Comparison of ENCODE assay signal across 18 cellular contexts in genomic region chr22:42792909-42793847, GRCh38.
DNase-seq lines count a peak whose midpoint lies in the region; ATAC-seq and TF ChIP-seq lines count a peak whose summit lies in the region.
"Had no signal": no experiment of that assay in that cellular context is flagged by ENCODE, and none has a peak within 500 bp of the region (broad histone marks: within the 10 kb centered on the region; RNA-seq: fewer than 3 reads in every experiment).

No MANE protein-coding gene starts in this region.

- H3K4me1 ChIP-seq in adrenal gland (replicated peaks in 1 of 2) (peaks cover 0 to 16% of the 10 kb centered on the region in 2 donors), right atrium auricular region (peaks cover 0 to 38% of the 10 kb centered on the region in 2 donors), psoas muscle (peaks cover 9% of the 10 kb centered on the region), BE2C (no peaks in the 10 kb centered on the region)
- no peaks in the 10 kb centered on the region for H3K4me1 ChIP-seq in CD8-positive, alpha-beta memory T cell (ENCODE audit: insufficient read depth, low read length)

- H3K27me3 ChIP-seq in adrenal gland, result no peaks in the 10 kb centered on the region
- no peaks in the 10 kb centered on the region for H3K27me3 ChIP-seq in right atrium auricular region
- no peaks in the 10 kb centered on the region for H3K27me3 ChIP-seq in psoas muscle (ENCODE audit: insufficient read depth in 3 of 3, low read length in 2 of 3)
- no peaks in the 10 kb centered on the region for H3K27me3 ChIP-seq in CD8-positive, alpha-beta memory T cell (ENCODE audit: insufficient read depth, low read length, poor library complexity, severe bottlenecking)
- H3K27me3 ChIP-seq in BE2C, result no peaks in the 10 kb centered on the region
- H3K27me3 ChIP-seq: tibial nerve had no signal

- POLR2A ChIA-PET in CD8-positive, alpha-beta memory T cell (lab: Charles Lee), result no interaction called here
- POLR2A ChIA-PET in activated CD4-positive, alpha-beta T cell treated with anti-CD3 and anti-CD28 coated beads, Interleukin-2, amount 10 ng/mL, durations not matched to agents 7 days and 5 days (lab: Charles Lee), result no interaction called here

- intact Hi-C loops in adrenal gland (cut with DNase I), result no loop called here
- intact Hi-C loops in psoas muscle (cut with DNase I), result no loop called here

- H3K27ac Mint-ChIP-seq in CD8-positive, alpha-beta memory T cell, result no peak overlapping the region
- H3K27ac Mint-ChIP-seq in activated CD4-positive, alpha-beta T cell treated with anti-CD3 and anti-CD28 coated beads, Interleukin-2, amount 10 ng/mL, durations not matched to agents 7 days and 5 days, result no peak overlapping the region
- H3K27ac Mint-ChIP-seq: activated CD8-positive, alpha-beta T cell treated with anti-CD3 and anti-CD28 coated beads, Interleukin-2, amount 10 ng/mL, durations not matched to agents 7 days and 5 days; activated naive CD8-positive, alpha-beta T cell; T-cell had no signal

- no peaks in the 10 kb centered on the region for H3K9me3 Mint-ChIP-seq in CD8-positive, alpha-beta memory T cell
- no peaks in the 10 kb centered on the region for H3K9me3 Mint-ChIP-seq in activated CD4-positive, alpha-beta T cell treated with anti-CD3 and anti-CD28 coated beads, Interleukin-2, amount 10 ng/mL, durations not matched to agents 7 days and 5 days
- H3K9me3 Mint-ChIP-seq: activated T-cell treated with anti-CD3 and anti-CD28 coated beads, Interleukin-2, amount 50 U/mL, for 4 hours; naive B cell; T-cell had no signal

- peaks cover 0 to 27% of the 10 kb centered on the region in 2 donors for H3K36me3 ChIP-seq in adrenal gland (replicated peaks in 1 of 2)
- peaks cover 15% of the 10 kb centered on the region for H3K36me3 ChIP-seq in right atrium auricular region
- H3K36me3 ChIP-seq in psoas muscle (ENCODE audit: insufficient read depth in 1 of 2, low read depth in 1 of 2), result peaks cover 0 to 29% of the 10 kb centered on the region in 2 donors
- H3K36me3 ChIP-seq in CD8-positive, alpha-beta memory T cell (ENCODE audit: insufficient read depth, low read length), result peaks cover 5% of the 10 kb centered on the region
- no peaks in the 10 kb centered on the region for H3K36me3 ChIP-seq in BE2C

- peak overlapping the region in 4 of 5 donors; percentile 24 to 73 (median 56) for H3K27ac ChIP-seq in adrenal gland
- H3K27ac ChIP-seq in right atrium auricular region, result peak overlapping the region; percentile 82 to 88
- H3K27ac ChIP-seq in psoas muscle, result peak overlapping the region; percentile 15
- H3K27ac ChIP-seq in CD8-positive, alpha-beta memory T cell (ENCODE audit: low read depth, low read length), result no peak overlapping the region

- ATAC-seq in psoas muscle, result peak; percentile 68 to 82 (median 80)
- ATAC-seq: activated CD8-positive, alpha-beta T cell treated with anti-CD3 and anti-CD28 coated beads, Interleukin-2, amount 10 ng/mL, durations not matched to agents 7 days and 5 days had no signal

- H3K9me3 ChIP-seq in adrenal gland (replicated peaks in 1 of 3), result no peaks in the 10 kb centered on the region
- no peaks in the 10 kb centered on the region for H3K9me3 ChIP-seq in right atrium auricular region
- no peaks in the 10 kb centered on the region for H3K9me3 ChIP-seq in psoas muscle
- no peaks in the 10 kb centered on the region for H3K9me3 ChIP-seq in CD8-positive, alpha-beta memory T cell (ENCODE audit: low read length)
- H3K9me3 ChIP-seq in BE2C, result no peaks in the 10 kb centered on the region
- H3K9me3 ChIP-seq: tibial nerve had no signal

- 66 to 94% (median 80%) methylated on average over 6 to 25 of the region's 25 CpGs for WGBS in adrenal gland, 4 donors
- 69 to 74% (median 69%) methylated on average over 24 to 25 of the region's 25 CpGs for WGBS in psoas muscle, 3 donors

- no peaks in the 10 kb centered on the region for H3K4me1 Mint-ChIP-seq in CD8-positive, alpha-beta memory T cell
- H3K4me1 Mint-ChIP-seq in activated CD4-positive, alpha-beta T cell treated with anti-CD3 and anti-CD28 coated beads, Interleukin-2, amount 10 ng/mL, durations not matched to agents 7 days and 5 days, result peaks cover 6% of the 10 kb centered on the region
- H3K4me1 Mint-ChIP-seq: CD4-positive, CD25-positive, alpha-beta regulatory T cell; naive B cell; T-cell had no signal

- no peak overlapping the region for H3K4me3 Mint-ChIP-seq in CD8-positive, alpha-beta memory T cell
- H3K4me3 Mint-ChIP-seq in activated CD4-positive, alpha-beta T cell treated with anti-CD3 and anti-CD28 coated beads, Interleukin-2, amount 10 ng/mL, durations not matched to agents 7 days and 5 days, result no peak overlapping the region
- H3K4me3 Mint-ChIP-seq: activated CD8-positive, alpha-beta T cell treated with anti-CD3 and anti-CD28 coated beads, Interleukin-2, amount 10 ng/mL, durations not matched to agents 7 days and 5 days; activated naive CD8-positive, alpha-beta T cell; activated T-cell treated with anti-CD3 and anti-CD28 coated beads, Interleukin-2, amount 50 U/mL, for 4 hours; CD4-positive, CD25-positive, alpha-beta regulatory T cell; naive B cell; T-cell had no signal

- TF ChIP-seq POLR2A in adrenal gland (IDR thresholded peaks at IDR 0.05), result peak in 1 of 2 donors; percentile 42

- CTCF ChIA-PET in CD8-positive, alpha-beta memory T cell (lab: Charles Lee), result no interaction called here
- CTCF ChIA-PET in activated CD4-positive, alpha-beta T cell treated with anti-CD3 and anti-CD28 coated beads, Interleukin-2, amount 10 ng/mL, durations not matched to agents 7 days and 5 days (lab: Charles Lee), result interaction anchor here (2.1 kb wide), 1 partner anchor 8 kb away, joined by 7 read pairs; no protein-coding TSS in a partner anchor

- DNase-seq in D341Med (ENCODE audit: low spot score), result peak; percentile 27
- DNase-seq in adrenal gland, result peak; percentile 71 to 92 (median 88)
- peak; percentile 64 for DNase-seq in right atrium auricular region (ENCODE audit: low spot score)
- peak; percentile 56 to 69 for DNase-seq in psoas muscle
- DNase-seq in NCI-H128 (lab: John Stamatoyannopoulos, UW; ENCODE audit: unreplicated experiment), result no peak
- DNase-seq in CD8-positive, alpha-beta memory T cell, result no peak
- DNase-seq in activated CD4-positive, alpha-beta T cell treated with anti-CD3 and anti-CD28 coated beads, Interleukin-2, amount 10 ng/mL, durations not matched to agents 7 days and 5 days, result no peak
- DNase-seq in BE2C, result no peak
- DNase-seq: activated CD8-positive, alpha-beta T cell treated with anti-CD3 and anti-CD28 coated beads, Interleukin-2, amount 10 ng/mL, durations not matched to agents 7 days and 5 days; activated T-cell treated with anti-CD3 and anti-CD28 coated beads, Interleukin-2, amount 50 U/mL, for 4 hours; CD4-positive, CD25-positive, alpha-beta regulatory T cell; mammary epithelial cell; naive B cell; NCI-H1436; NCI-H226; T-cell had no signal

- H3K4me3 ChIP-seq in adrenal gland (no peak overlapping the region), right atrium auricular region (no peak overlapping the region), psoas muscle (no peak overlapping the region), BE2C (ENCODE audit: low read depth, low read length) (no peak overlapping the region)
- H3K4me3 ChIP-seq in CD8-positive, alpha-beta memory T cell (ENCODE audit: low read length), result no peak overlapping the region
- H3K4me3 ChIP-seq: tibial nerve had no signal

- no peak for TF ChIP-seq CTCF in adrenal gland (IDR thresholded peaks at IDR 0.05)
- TF ChIP-seq CTCF in right atrium auricular region (IDR thresholded peaks at IDR 0.05), result no peak
- no peak for TF ChIP-seq CTCF in psoas muscle (IDR thresholded peaks at IDR 0.05)
- TF ChIP-seq CTCF in BE2C (IDR thresholded peaks at IDR 0.05; ENCODE audit: low read depth, low read length), result no peak

- peaks cover 0 to 32% (median 10%) of the 10 kb centered on the region in 3 donors for H3K36me3 Mint-ChIP-seq in CD8-positive, alpha-beta memory T cell
- peaks cover 3% of the 10 kb centered on the region for H3K36me3 Mint-ChIP-seq in activated CD4-positive, alpha-beta T cell treated with anti-CD3 and anti-CD28 coated beads, Interleukin-2, amount 10 ng/mL, durations not matched to agents 7 days and 5 days (ENCODE audit: low read depth)
- H3K36me3 Mint-ChIP-seq: activated naive CD8-positive, alpha-beta T cell had no signal

- no peaks in the 10 kb centered on the region for H3K27me3 Mint-ChIP-seq in CD8-positive, alpha-beta memory T cell
- H3K27me3 Mint-ChIP-seq in activated CD4-positive, alpha-beta T cell treated with anti-CD3 and anti-CD28 coated beads, Interleukin-2, amount 10 ng/mL, durations not matched to agents 7 days and 5 days, result no peaks in the 10 kb centered on the region
- H3K27me3 Mint-ChIP-seq: activated naive CD8-positive, alpha-beta T cell; CD4-positive, CD25-positive, alpha-beta regulatory T cell; naive B cell; T-cell had no signal

Comparison
In these comparisons a context has a peak if more than half of its experiments do, and no peak if none do; other contexts are left out.
1. DNase-seq: peak in D341Med (single experiment), adrenal gland (7 of 7), right atrium auricular region (single experiment) and psoas muscle (2 of 2); none in NCI-H128 (single experiment), CD8-positive, alpha-beta memory T cell (0 of 5), activated CD4-positive, alpha-beta T cell treated with anti-CD3 and anti-CD28 coated beads, Interleukin-2, amount 10 ng/mL, durations not matched to agents 7 days and 5 days (single experiment) and BE2C (single experiment).